ENCODE assay signal across 27 cellular contexts in the genomic region with DNA sequence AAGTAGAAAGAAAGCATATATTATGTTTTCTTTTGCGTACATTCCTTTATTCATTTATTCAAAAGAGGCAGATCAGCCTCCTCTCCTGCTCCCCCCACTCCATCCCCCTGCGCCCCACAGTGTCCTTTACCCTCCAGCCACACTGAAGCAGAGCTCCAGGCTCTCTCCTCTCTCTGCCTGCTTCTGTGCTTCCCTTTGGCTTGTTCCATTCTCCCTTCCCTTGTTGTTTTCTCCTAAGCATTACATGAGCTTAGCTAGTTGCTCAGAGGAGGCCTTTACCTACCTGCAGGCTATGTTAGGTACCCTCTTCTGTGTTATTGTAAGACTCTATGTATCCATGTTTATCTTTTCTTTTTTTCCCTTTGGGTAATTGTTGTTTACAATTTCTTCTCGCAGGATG.
"Had no signal": no experiment of that assay in that cellular context is flagged by ENCODE, and none has a peak within 500 bp of the region (broad histone marks: within the 10 kb centered on the region; RNA-seq: fewer than 3 reads in every experiment).

No MANE protein-coding gene starts in this region.

- H3K27ac Mint-ChIP-seq: activated CD4-positive, alpha-beta T cell treated with anti-CD3 and anti-CD28 coated beads, Interleukin-2, amount 10 ng/mL, durations not matched to agents 24 days and 14 days; activated CD8-positive, alpha-beta T cell treated with anti-CD3 and anti-CD28 coated beads for 36 hours; activated naive CD4-positive, alpha-beta T cell treated with anti-CD3 and anti-CD28 coated beads, Interleukin-2, amount 50 U/mL, for 24 hours; activated naive CD8-positive, alpha-beta T cell treated with anti-CD3 and anti-CD28 coated beads, Interleukin-2, amount 50 U/mL, for 24 hours; activated T-helper 17 cell treated with anti-CD3 and anti-CD28 coated beads, Interleukin-2, amount 50 U/mL, for 72 hours; natural killer cell had no signal

- H3K9me3 ChIP-seq: esophagus muscularis mucosa, left lung, lower lobe of right lung, testis, transverse colon, uterus had no signal

- DNase-seq: activated CD4-positive, alpha-beta T cell treated with anti-CD3 and anti-CD28 coated beads, Interleukin-2, amount 10 ng/mL, durations not matched to agents 24 days and 14 days; activated CD4-positive, CD25-positive, alpha-beta regulatory T cell treated with anti-CD3 and anti-CD28 coated beads, Interleukin-2, amount 50 U/mL, for 72 hours; activated CD8-positive, alpha-beta T cell treated with anti-CD3 and anti-CD28 coated beads for 36 hours; activated gamma-delta T cell treated with Interleukin-2 at 50 U/mL for 16 hours; activated naive CD8-positive, alpha-beta T cell treated with anti-CD3 and anti-CD28 coated beads, Interleukin-2, amount 50 U/mL, for 24 hours; activated T-cell treated with anti-CD3 and anti-CD28 coated beads, Interleukin-2, amount 50 U/mL, for 4 hours; amygdala; central memory CD4-positive, alpha-beta T cell; foreskin keratinocyte; kidney glomerular epithelial cell; left lung; lower lobe of right lung; mesenchymal stem cell; natural killer cell; stimulated activated CD4-positive, alpha-beta T cell treated with anti-CD3 and anti-CD28 coated beads, Interleukin-12 subunit alpha, Interleukin-12 subunit beta, amount 100 ng/mL, for 4 hours; stimulated activated CD4-positive, alpha-beta T cell treated with anti-CD3 and anti-CD28 coated beads, Interleukin-4, amount 100 ng/mL, for 1 hour; stimulated activated naive CD8-positive, alpha-beta T cell treated with anti-CD3 and anti-CD28 coated beads, Interleukin-15, Interleukin-2, amounts not matched to agents 100 U/mL and 50 U/mL, for 24 hours; testis; transverse colon; uterus; WERI-Rb-1 had no signal

- H3K4me3 Mint-ChIP-seq: activated CD4-positive, alpha-beta T cell treated with anti-CD3 and anti-CD28 coated beads, Interleukin-2, amount 10 ng/mL, durations not matched to agents 24 days and 14 days; activated CD8-positive, alpha-beta T cell treated with anti-CD3 and anti-CD28 coated beads for 36 hours; activated naive CD4-positive, alpha-beta T cell treated with anti-CD3 and anti-CD28 coated beads, Interleukin-2, amount 50 U/mL, for 24 hours; activated naive CD8-positive, alpha-beta T cell treated with anti-CD3 and anti-CD28 coated beads, Interleukin-2, amount 50 U/mL, for 24 hours; activated T-cell treated with anti-CD3 and anti-CD28 coated beads, Interleukin-2, amount 50 U/mL, for 4 hours; activated T-helper 17 cell treated with anti-CD3 and anti-CD28 coated beads, Interleukin-2, amount 50 U/mL, for 72 hours; natural killer cell had no signal

- ATAC-seq: activated CD8-positive, alpha-beta T cell treated with anti-CD3 and anti-CD28 coated beads for 36 hours; activated naive CD8-positive, alpha-beta T cell treated with anti-CD3 and anti-CD28 coated beads, Interleukin-2, amount 50 U/mL, for 24 hours; activated T-cell treated with anti-CD3 and anti-CD28 coated beads, Interleukin-2, amount 50 U/mL, for 4 hours; activated T-helper 17 cell treated with anti-CD3 and anti-CD28 coated beads, Interleukin-2, amount 50 U/mL, for 72 hours; foreskin keratinocyte; lower lobe of right lung; natural killer cell; sciatic nerve; stimulated activated naive CD8-positive, alpha-beta T cell treated with anti-CD3 and anti-CD28 coated beads, Interleukin-15, Interleukin-2, amounts not matched to agents 100 U/mL and 50 U/mL, for 24 hours had no signal

- H3K9me3 Mint-ChIP-seq: activated CD4-positive, alpha-beta T cell treated with anti-CD3 and anti-CD28 coated beads, Interleukin-2, amount 10 ng/mL, durations not matched to agents 24 days and 14 days; activated CD8-positive, alpha-beta T cell treated with anti-CD3 and anti-CD28 coated beads for 36 hours; activated naive CD4-positive, alpha-beta T cell treated with anti-CD3 and anti-CD28 coated beads, Interleukin-2, amount 50 U/mL, for 24 hours; activated naive CD8-positive, alpha-beta T cell treated with anti-CD3 and anti-CD28 coated beads, Interleukin-2, amount 50 U/mL, for 24 hours; activated T-cell treated with anti-CD3 and anti-CD28 coated beads, Interleukin-2, amount 50 U/mL, for 4 hours; activated T-helper 17 cell treated with anti-CD3 and anti-CD28 coated beads, Interleukin-2, amount 50 U/mL, for 72 hours; natural killer cell had no signal

- H3K36me3 ChIP-seq: esophagus muscularis mucosa, left lung, lower lobe of right lung, transverse colon, uterus, WERI-Rb-1 had no signal

- H3K36me3 Mint-ChIP-seq: natural killer cell had no signal

- H3K27ac ChIP-seq: esophagus muscularis mucosa, foreskin keratinocyte, left lung, lower lobe of right lung, skin epidermis, testis, transverse colon, uterus, WERI-Rb-1 had no signal

- H3K4me1 ChIP-seq: foreskin keratinocyte, left lung, lower lobe of right lung, testis, uterus had no signal

- H3K4me3 ChIP-seq: esophagus muscularis mucosa, left lung, lower lobe of right lung, skin epidermis, testis, transverse colon, uterus had no signal

- H3K27me3 ChIP-seq: esophagus muscularis mucosa, foreskin keratinocyte, left lung, testis, transverse colon, uterus had no signal

- FAIRE-seq: TTC549 had no signal

- H3K27me3 Mint-ChIP-seq: activated CD8-positive, alpha-beta T cell treated with anti-CD3 and anti-CD28 coated beads for 36 hours; activated naive CD4-positive, alpha-beta T cell treated with anti-CD3 and anti-CD28 coated beads, Interleukin-2, amount 50 U/mL, for 24 hours; activated naive CD8-positive, alpha-beta T cell treated with anti-CD3 and anti-CD28 coated beads, Interleukin-2, amount 50 U/mL, for 24 hours; activated T-helper 17 cell treated with anti-CD3 and anti-CD28 coated beads, Interleukin-2, amount 50 U/mL, for 72 hours had no signal

- H3K4me1 Mint-ChIP-seq: activated CD4-positive, alpha-beta T cell treated with anti-CD3 and anti-CD28 coated beads, Interleukin-2, amount 10 ng/mL, durations not matched to agents 24 days and 14 days; activated naive CD8-positive, alpha-beta T cell treated with anti-CD3 and anti-CD28 coated beads, Interleukin-2, amount 50 U/mL, for 24 hours; activated T-helper 17 cell treated with anti-CD3 and anti-CD28 coated beads, Interleukin-2, amount 50 U/mL, for 72 hours had no signal
